1 cellular context compared by ENCODE assay signal in genomic region chr6:32195902-32196681, GRCh38.
TF ChIP-seq lines count a peak whose summit lies in the region.

No MANE protein-coding gene starts in this region.

TF ChIP-seq in HEK293, 187 proteins besides CTCF, POLR2A, EP300 and RAD21 (continued from another document and continues in another):
- TF ChIP-seq INSM2 (tag by site-specific recombination; IDR thresholded peaks at IDR 0.05) (no peak), BCL11A (tag by site-specific recombination; IDR thresholded peaks at IDR 0.05; ENCODE audit: low read depth) (peak; percentile 77), SP7 (tag by site-specific recombination; IDR thresholded peaks at IDR 0.05) (peak; percentile 58), ZNF114 (tag by site-specific recombination; IDR thresholded peaks at IDR 0.05) (no peak), ZNF692 (tag by site-specific recombination; IDR thresholded peaks at IDR 0.05) (peak; percentile 71), ZNF704 (tag by site-specific recombination; IDR thresholded peaks at IDR 0.05) (no peak), KLF9 (tag by site-specific recombination; IDR thresholded peaks at IDR 0.05; ENCODE audit: low read depth) (peak; percentile 93), ZBTB7A (tag by site-specific recombination; IDR thresholded peaks at IDR 0.05; ENCODE audit: low read depth) (peak; percentile 69; the same call in 1 of the 2 replicates), KLF1 (tag by site-specific recombination; IDR thresholded peaks at IDR 0.05) (peak; percentile 48; the same call in 1 of the 2 replicates), SCRT2 (tag by site-specific recombination; IDR thresholded peaks at IDR 0.05) (no peak), GLI4 (tag by site-specific recombination; IDR thresholded peaks at IDR 0.05) (0 out of 2 replicates have a peak, but pooled peaks have one; percentile 44), ZBTB11 (tag by site-specific recombination; conservative IDR thresholded peaks at IDR 0.05; ENCODE audit: low read depth) (peak; percentile 33), PRDM10 (tag by site-specific recombination; IDR thresholded peaks at IDR 0.05) (peak; percentile 32), ZNF639 (tag by site-specific recombination; IDR thresholded peaks at IDR 0.05) (no peak), ZBTB20 (tag by site-specific recombination; IDR thresholded peaks at IDR 0.05) (peak; percentile 50; the same call in 1 of the 2 replicates), GLIS1 (tag by site-specific recombination; IDR thresholded peaks at IDR 0.05) (peak; percentile 99), YY1 (tag by site-specific recombination; IDR thresholded peaks at IDR 0.05) (peak; percentile 46; the same call in 1 of the 2 replicates), ZNF26 (tag by site-specific recombination; IDR thresholded peaks at IDR 0.05) (no peak), ZSCAN16 (tag by site-specific recombination; IDR thresholded peaks at IDR 0.05) (peak; percentile 63; the same call in 1 of the 2 replicates), ZBTB21 (tag by site-specific recombination; IDR thresholded peaks at IDR 0.05) (peak; percentile 87), ZNF521 (tag by site-specific recombination; IDR thresholded peaks at IDR 0.05) (no peak), KLF8 (tag by site-specific recombination; IDR thresholded peaks at IDR 0.05) (peak; percentile 76), ZNF391 (tag by site-specific recombination; IDR thresholded peaks at IDR 0.05; ENCODE audit: borderline replicate concordance, low read depth) (0 out of 2 replicates have a peak, but pooled peaks have one; percentile 54), ZFP37 (tag by site-specific recombination; IDR thresholded peaks at IDR 0.05) (peak; percentile 85), ZNF488 (tag by site-specific recombination; IDR thresholded peaks at IDR 0.05) (no peak), ZNF335 (tag by site-specific recombination; conservative IDR thresholded peaks at IDR 0.05) (peak; percentile 98), ZNF292 (tag by site-specific recombination; IDR thresholded peaks at IDR 0.05; ENCODE audit: borderline replicate concordance, low read depth) (no peak), ZBTB8A (tag by site-specific recombination; IDR thresholded peaks at IDR 0.05) (peak; percentile 81; the same call in 1 of the 2 replicates), ZNF558 (tag by site-specific recombination; IDR thresholded peaks at IDR 0.05) (no peak), ZNF266 (tag by site-specific recombination; IDR thresholded peaks at IDR 0.05; ENCODE audit: low read depth) (no peak), ZNF473 (tag by site-specific recombination; IDR thresholded peaks at IDR 0.05) (no peak), ZEB2 (tag by site-specific recombination; IDR thresholded peaks at IDR 0.05) (peak; percentile 75), ZNF423 (tag by site-specific recombination; IDR thresholded peaks at IDR 0.05) (peak; percentile 90), ZNF169 (tag by site-specific recombination; IDR thresholded peaks at IDR 0.05) (no peak), ZBTB10 (tag by site-specific recombination; IDR thresholded peaks at IDR 0.05) (peak; percentile 65; the same call in 1 of the 2 replicates), OVOL3 (tag by site-specific recombination; IDR thresholded peaks at IDR 0.05) (peak; percentile 49; the same call in 1 of the 2 replicates), ZNF660 (tag by site-specific recombination; IDR thresholded peaks at IDR 0.05) (no peak), ZNF175 (tag by site-specific recombination; IDR thresholded peaks at IDR 0.05) (no peak), ZNF223 (tag by site-specific recombination; IDR thresholded peaks at IDR 0.05) (0 out of 2 replicates have a peak, but pooled peaks have one; percentile 39), ZNF791 (tag by site-specific recombination; IDR thresholded peaks at IDR 0.05) (no peak), ZNF184 (tag by site-specific recombination; IDR thresholded peaks at IDR 0.05) (no peak), ZNF621 (tag by site-specific recombination; IDR thresholded peaks at IDR 0.05) (no peak), ZSCAN4 (tag by site-specific recombination; IDR thresholded peaks at IDR 0.05) (peak; percentile 40; the same call in 1 of the 2 replicates), ZNF16 (tag by site-specific recombination; IDR thresholded peaks at IDR 0.05; ENCODE audit: low read depth) (no peak)
